ENCODE assay signal across 8 cellular contexts in genomic region chr16:57628008-57628781, GRCh38. TPM values are rescaled to one million over a fixed set of nuclear protein-coding genes. Genes with fewer than 3 reads are reported as not detected.
DNase-seq lines count a peak whose midpoint lies in the region; ATAC-seq lines count a peak whose summit lies in the region.

TSS of gene ADGRG1 (plus strand) at chr16:57628630. CDS start at chr16:57650288, 21,658 bp downstream.

- peak; percentile 84 to 88 for ATAC-seq in activated T-cell treated with anti-CD3 and anti-CD28 coated beads, Interleukin-2, amount 50 U/mL, for 4 hours
- ATAC-seq in stimulated activated naive CD8-positive, alpha-beta T cell treated with anti-CD3 and anti-CD28 coated beads, Interleukin-15, amount 100 ng/mL, for 72 hours: peak; percentile 78
- no peak for ATAC-seq in HG03342 (IDR thresholded peaks at IDR 0.05; ENCODE audit: unreplicated experiment)

- DNase-seq in ELR (ENCODE audit: low read depth): peak; percentile 99
- DNase-seq in MV-4-11 (lab: John Stamatoyannopoulos, UW): peak; percentile 59
- peak; percentile 37 for DNase-seq in activated T-cell treated with anti-CD3 and anti-CD28 coated beads, Interleukin-2, amount 50 U/mL, for 4 hours
- peak; percentile 85 for DNase-seq in fibroblast of gingiva (ENCODE audit: low read depth)
- peak; percentile 96 for DNase-seq in myocyte (ENCODE audit: low read depth)
- peak; percentile 44 to 67 for DNase-seq in stimulated activated naive CD8-positive, alpha-beta T cell treated with anti-CD3 and anti-CD28 coated beads, Interleukin-15, amount 100 ng/mL, for 72 hours
- DNase-seq in effector CD4-positive, alpha-beta T cell: no peak

- no peaks in the 10 kb centered on the region for H3K9me3 Mint-ChIP-seq in activated T-cell treated with anti-CD3 and anti-CD28 coated beads, Interleukin-2, amount 50 U/mL, for 4 hours
- H3K9me3 Mint-ChIP-seq in stimulated activated naive CD8-positive, alpha-beta T cell treated with anti-CD3 and anti-CD28 coated beads, Interleukin-15, amount 100 ng/mL, for 72 hours: no peaks in the 10 kb centered on the region

- no peaks in the 10 kb centered on the region for H3K36me3 Mint-ChIP-seq in activated T-cell treated with anti-CD3 and anti-CD28 coated beads, Interleukin-2, amount 50 U/mL, for 4 hours (ENCODE audit: insufficient read depth)

- H3K27ac Mint-ChIP-seq in stimulated activated naive CD8-positive, alpha-beta T cell treated with anti-CD3 and anti-CD28 coated beads, Interleukin-15, amount 100 ng/mL, for 72 hours: peak within 1 kb of the TSS; percentile 42 to 59

- H3K4me1 Mint-ChIP-seq in activated T-cell treated with anti-CD3 and anti-CD28 coated beads, Interleukin-2, amount 50 U/mL, for 4 hours (ENCODE audit: low read depth): peaks cover 15% of the 10 kb centered on the region
- peaks cover 63% of the 10 kb centered on the region for H3K4me1 Mint-ChIP-seq in stimulated activated naive CD8-positive, alpha-beta T cell treated with anti-CD3 and anti-CD28 coated beads, Interleukin-15, amount 100 ng/mL, for 72 hours

- peaks cover 22% of the 10 kb centered on the region for H3K27me3 Mint-ChIP-seq in activated T-cell treated with anti-CD3 and anti-CD28 coated beads, Interleukin-2, amount 50 U/mL, for 4 hours (ENCODE audit: low read depth)
- peaks cover 43% of the 10 kb centered on the region for H3K27me3 Mint-ChIP-seq in stimulated activated naive CD8-positive, alpha-beta T cell treated with anti-CD3 and anti-CD28 coated beads, Interleukin-15, amount 100 ng/mL, for 72 hours

- H3K4me3 Mint-ChIP-seq in activated T-cell treated with anti-CD3 and anti-CD28 coated beads, Interleukin-2, amount 50 U/mL, for 4 hours: peak within 1 kb of the TSS; percentile 78
- H3K4me3 Mint-ChIP-seq in stimulated activated naive CD8-positive, alpha-beta T cell treated with anti-CD3 and anti-CD28 coated beads, Interleukin-15, amount 100 ng/mL, for 72 hours: peak within 1 kb of the TSS; percentile 69 to 80

RNA-seq across cellular contexts. Expression of gene ADGRG1, which starts in this region (rescaled TPM):
- 10 to 100 TPM in 1 of 3 donors, 1 to 10 TPM in 2; 3.6 to 11.9 (median 6.7) TPM for total RNA-seq in activated T-cell treated with anti-CD3 and anti-CD28 coated beads, Interleukin-2, amount 50 U/mL, for 4 hours
- total RNA-seq in myocyte: 38.8 and 173 TPM in 2 replicates
- polyA plus RNA-seq in myocyte (2012): 43.9 TPM
